15 cellular contexts compared by ENCODE assay signal in the genomic region with DNA sequence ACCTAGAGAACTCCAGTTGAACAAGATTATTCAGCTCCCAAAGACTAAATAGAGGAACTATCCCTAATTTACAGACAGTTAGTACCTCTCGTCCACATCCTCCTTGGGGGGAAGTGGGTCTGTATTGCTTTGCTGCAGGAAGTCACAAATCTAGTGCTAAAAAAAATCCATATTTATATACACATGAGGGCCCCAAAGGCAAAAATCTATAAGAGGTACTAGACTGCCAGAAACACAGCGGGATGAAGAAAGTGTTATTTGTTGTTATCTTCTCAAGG.
"Had no signal": no experiment of that assay in that cellular context is flagged by ENCODE, and none has a peak within 500 bp of the region (broad histone marks: within the 10 kb centered on the region; RNA-seq: fewer than 3 reads in every experiment).

No MANE protein-coding gene starts in this region.

- DNase-seq: activated CD4-positive, alpha-beta T cell treated with anti-CD3 and anti-CD28 coated beads, Interleukin-2, amount 50 U/mL, for 1 hour; activated CD8-positive, alpha-beta memory T cell treated with anti-CD3 and anti-CD28 coated beads for 24 hours; activated gamma-delta T cell treated with Interleukin-2 at 50 U/mL for 16 hours; amniotic stem cell; body of pancreas; hippocampal formation; kidney; left lung; naive B cell; pancreas; sigmoid colon; stimulated activated CD4-positive, alpha-beta T cell treated with anti-CD3 and anti-CD28 coated beads, Interleukin-1b, Interleukin-23, amount 100 ng/mL, for 48 hours; stimulated activated naive CD8-positive, alpha-beta T cell treated with anti-CD3 and anti-CD28 coated beads, Interleukin-15, amount 100 ng/mL, for 72 hours; upper lobe of right lung had no signal

- H3K4me3 ChIP-seq: body of pancreas, left lung, pancreas, sigmoid colon, thoracic aorta, upper lobe of right lung had no signal

- H3K27me3 ChIP-seq: body of pancreas, left lung, pancreas, sigmoid colon, upper lobe of right lung had no signal

- H3K36me3 ChIP-seq: left lung, pancreas, sigmoid colon, thoracic aorta, upper lobe of right lung had no signal
